Comparison of ENCODE assay signal across 16 cellular contexts in the genomic region with DNA sequence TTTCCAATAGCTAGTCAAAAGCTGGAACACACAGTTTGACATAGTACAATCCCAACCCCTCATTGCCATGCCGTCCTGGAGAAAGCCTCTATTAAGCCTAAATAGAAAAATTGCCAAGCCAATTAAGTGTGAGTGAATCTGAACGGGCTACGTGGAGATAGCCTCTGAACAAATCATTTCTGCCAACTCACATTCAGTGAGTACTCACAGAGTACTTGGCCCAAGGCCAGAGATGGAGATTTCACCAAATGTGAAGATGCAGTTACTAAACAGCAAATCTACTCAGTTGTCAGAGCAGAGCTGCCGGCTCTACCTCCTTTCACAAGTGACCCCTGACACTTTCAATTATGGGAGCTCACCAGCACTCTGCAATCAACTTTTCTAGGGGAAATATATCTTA.
DNase-seq lines count a peak whose midpoint lies in the region; ATAC-seq and TF ChIP-seq lines count a peak whose summit lies in the region.
"Had no signal": no experiment of that assay in that cellular context is flagged by ENCODE, and none has a peak within 500 bp of the region (broad histone marks: within the 10 kb centered on the region; RNA-seq: fewer than 3 reads in every experiment).

No MANE protein-coding gene starts in this region.

- no peak for ATAC-seq in HG02571 (IDR thresholded peaks at IDR 0.05; ENCODE audit: unreplicated experiment)
- ATAC-seq in GM21529 (IDR thresholded peaks at IDR 0.05; ENCODE audit: unreplicated experiment) = no peak
- ATAC-seq: gastroesophageal sphincter; natural killer cell treated with Interleukin-12 subunit alpha and Interleukin-12 subunit beta and Interleukin-15 and Interleukin-18, amount 100 ng/mL, for 72 hours had no signal

- no peaks in the 10 kb centered on the region for H3F3A ChIP-seq in MM.1S (ENCODE audit: insufficient read depth, low read length)

- no peak for TF ChIP-seq POLR2A in adrenal gland (IDR thresholded peaks at IDR 0.05)

- H4K20me1 ChIP-seq in MM.1S (ENCODE audit: insufficient read depth, low read length) = no peaks in the 10 kb centered on the region

- no peaks in the 10 kb centered on the region for H3K36me3 ChIP-seq in adrenal gland (replicated peaks in 1 of 2)
- H3K36me3 ChIP-seq in MM.1S (replicated peaks; ENCODE audit: insufficient read depth, low read length) = no peaks in the 10 kb centered on the region
- H3K36me3 ChIP-seq: gastroesophageal sphincter had no signal

- TF ChIP-seq CTCF in adrenal gland (IDR thresholded peaks at IDR 0.05) = no peak
- TF ChIP-seq CTCF in MM.1S (IDR thresholded peaks at IDR 0.05; ENCODE audit: low read length) = no peak

- no peaks in the 10 kb centered on the region for H3K27me3 ChIP-seq in adrenal gland
- H3K27me3 ChIP-seq in MM.1S (replicated peaks; ENCODE audit: insufficient read depth, low read length) = no peaks in the 10 kb centered on the region
- H3K27me3 ChIP-seq: gastroesophageal sphincter had no signal

- H3K27ac ChIP-seq in adrenal gland = no peak overlapping the region
- H3K27ac ChIP-seq in MM.1S (ENCODE audit: low read length) = no peak overlapping the region
- H3K27ac ChIP-seq: gastroesophageal sphincter, KMS-11 had no signal

- H3K9me2 ChIP-seq in MM.1S (replicated peaks; ENCODE audit: insufficient read depth, low read length) = no peaks in the 10 kb centered on the region

- H3K9me3 ChIP-seq in adrenal gland (replicated peaks in 1 of 3) (no peaks in the 10 kb centered on the region), MM.1S (replicated peaks; ENCODE audit: insufficient read depth, low read length) (no peaks in the 10 kb centered on the region)
- H3K9me3 ChIP-seq: gastroesophageal sphincter had no signal

- intact Hi-C loops in adrenal gland (cut with DNase I) = no loop called here

- DNase-seq in COR-L47 (lab: John Stamatoyannopoulos, UW) (peak; percentile 65), NCI-H1694 (lab: John Stamatoyannopoulos, UW) (peak; percentile 45), adrenal gland (peak in 5 of 7 donors; percentile 9 to 71 (median 26)), occipital lobe (lab: John Stamatoyannopoulos, UW) (peak; percentile 11), MM.1S (no peak)
- DNase-seq: activated B cell treated with CpG ODN at 0.5 μM for 24 hours; activated effector memory CD4-positive, alpha-beta T cell treated with anti-CD3 and anti-CD28 coated beads, Interleukin-2, amount 50 U/mL, for 16 hours; aorta; H9; NCI-H1417 treated with DMSO at 0.1 percent for 48 hours; retina had no signal

- H3K79me2 ChIP-seq in MM.1S (ENCODE audit: low read length) = no peaks in the 10 kb centered on the region

- whole genome bisulfite sequencing in adrenal gland, 4 donors = 39 to 47% (median 44%) methylated on average over 4 of the region's 4 CpGs

- no peaks in the 10 kb centered on the region for H3K4me1 ChIP-seq in adrenal gland (replicated peaks in 1 of 2)
- no peaks in the 10 kb centered on the region for H3K4me1 ChIP-seq in MM.1S (ENCODE audit: low read length)

- no peak overlapping the region for H2AFZ ChIP-seq in MM.1S (ENCODE audit: low read length)

- H3K4me3 ChIP-seq in adrenal gland (no peak overlapping the region), MM.1S (ENCODE audit: low read length) (no peak overlapping the region)
- H3K4me3 ChIP-seq: gastroesophageal sphincter had no signal

- H3K4me2 ChIP-seq in MM.1S (ENCODE audit: low read depth, low read length) = no peak overlapping the region
- H3K4me2 ChIP-seq: KMS-11 had no signal

- H3K9ac ChIP-seq in MM.1S (ENCODE audit: low read length) = no peak overlapping the region
- H3K9ac ChIP-seq: KMS-11 had no signal
